In genomic region chr3:154794383-154794782, GRCh38 we compare ENCODE assay signal across 25 cellular contexts.
DNase-seq lines count a peak whose midpoint lies in the region; ATAC-seq lines count a peak whose summit lies in the region.
"Had no signal": no experiment of that assay in that cellular context is flagged by ENCODE, and none has a peak within 500 bp of the region (broad histone marks: within the 10 kb centered on the region; RNA-seq: fewer than 3 reads in every experiment).

No MANE protein-coding gene starts in this region.

- peak overlapping the region; percentile 66 for H3K27ac ChIP-seq in epithelial cell of prostate
- H3K27ac ChIP-seq: 22Rv1, HL-60, PC-9, SK-N-MC, transverse colon had no signal

- intact Hi-C loops in sciatic nerve (cut with DNase I) = no loop called here

- no peaks in the 10 kb centered on the region for H3K4me1 Mint-ChIP-seq in activated T-helper 17 cell treated with anti-CD3 and anti-CD28 coated beads, Interleukin-2, amount 50 U/mL, for 72 hours
- H3K4me1 Mint-ChIP-seq: IgD-negative memory B cell had no signal

- peak; percentile 17 to 55 for DNase-seq in NOMO-1 (lab: John Stamatoyannopoulos, UW; ENCODE audit: unreplicated experiment in 2 of 2)
- no peak for DNase-seq in NOMO-1 treated with dmso at 0.1 percent for 144 hours (lab: John Stamatoyannopoulos, UW; ENCODE audit: unreplicated experiment)
- peak; percentile 14 for DNase-seq in KBM-7
- DNase-seq in epithelial cell of prostate (ENCODE audit: low read depth, low spot score) = no peak
- DNase-seq in sciatic nerve (ENCODE audit: low spot score) = no peak
- no peak for DNase-seq in germinal center (ENCODE audit: low spot score)
- DNase-seq: activated CD8-positive, alpha-beta T cell treated with anti-CD3 and anti-CD28 coated beads, Interleukin-2, amount 10 ng/mL, durations not matched to agents 7 days and 5 days; activated naive CD4-positive, alpha-beta T cell treated with anti-CD3 and anti-CD28 coated beads for 36 hours; activated T-cell treated with anti-CD3 and anti-CD28 coated beads, Interleukin-2, amount 50 U/mL, for 24 hours; amygdala; BE2C; central memory CD4-positive, alpha-beta T cell; erythroblast; NCI-H69; nephron progenitor cell; PC-9; stimulated activated CD4-positive, alpha-beta T cell treated with anti-CD3 and anti-CD28 coated beads, Interleukin-2, amount 100 ng/mL, for 48 hours; transverse colon had no signal

- ATAC-seq in sciatic nerve = peak; percentile 74
- no peak for ATAC-seq in GM21360 (IDR thresholded peaks at IDR 0.05; ENCODE audit: unreplicated experiment)
- no peak for ATAC-seq in activated T-helper 17 cell treated with anti-CD3 and anti-CD28 coated beads, Interleukin-2, amount 50 U/mL, for 72 hours (replicated peaks)
- ATAC-seq: activated CD8-positive, alpha-beta T cell treated with anti-CD3 and anti-CD28 coated beads, Interleukin-2, amount 10 ng/mL, durations not matched to agents 7 days and 5 days had no signal

- no peaks in the 10 kb centered on the region for H3K27me3 Mint-ChIP-seq in activated T-helper 17 cell treated with anti-CD3 and anti-CD28 coated beads, Interleukin-2, amount 50 U/mL, for 72 hours
- H3K27me3 Mint-ChIP-seq: activated T-cell treated with anti-CD3 and anti-CD28 coated beads, Interleukin-2, amount 50 U/mL, for 24 hours; IgD-negative memory B cell; stimulated activated naive CD8-positive, alpha-beta T cell treated with anti-CD3 and anti-CD28 coated beads, Interleukin-15, Interleukin-2, amounts not matched to agents 100 ng/mL and 50 ng/mL, for 24 hours had no signal

- no peaks in the 10 kb centered on the region for H3K36me3 Mint-ChIP-seq in activated T-helper 17 cell treated with anti-CD3 and anti-CD28 coated beads, Interleukin-2, amount 50 U/mL, for 72 hours (ENCODE audit: low read depth)
- H3K36me3 Mint-ChIP-seq: IgD-negative memory B cell had no signal

- H3K27ac Mint-ChIP-seq in activated T-helper 17 cell treated with anti-CD3 and anti-CD28 coated beads, Interleukin-2, amount 50 U/mL, for 72 hours = no peak overlapping the region
- H3K27ac Mint-ChIP-seq: activated CD8-positive, alpha-beta T cell treated with anti-CD3 and anti-CD28 coated beads, Interleukin-2, amount 10 ng/mL, durations not matched to agents 7 days and 5 days; activated naive CD4-positive, alpha-beta T cell treated with anti-CD3 and anti-CD28 coated beads for 36 hours; activated T-cell treated with anti-CD3 and anti-CD28 coated beads, Interleukin-2, amount 50 U/mL, for 24 hours; IgD-negative memory B cell; nephron progenitor cell; stimulated activated naive CD8-positive, alpha-beta T cell treated with anti-CD3 and anti-CD28 coated beads, Interleukin-15, Interleukin-2, amounts not matched to agents 100 ng/mL and 50 ng/mL, for 24 hours had no signal

- H3K9me3 Mint-ChIP-seq in activated T-helper 17 cell treated with anti-CD3 and anti-CD28 coated beads, Interleukin-2, amount 50 U/mL, for 72 hours = no peaks in the 10 kb centered on the region
- H3K9me3 Mint-ChIP-seq: activated naive CD4-positive, alpha-beta T cell treated with anti-CD3 and anti-CD28 coated beads for 36 hours; activated T-cell treated with anti-CD3 and anti-CD28 coated beads, Interleukin-2, amount 50 U/mL, for 24 hours; nephron progenitor cell; stimulated activated naive CD8-positive, alpha-beta T cell treated with anti-CD3 and anti-CD28 coated beads, Interleukin-15, Interleukin-2, amounts not matched to agents 100 ng/mL and 50 ng/mL, for 24 hours had no signal

- in situ Hi-C loops in KBM-7 (cut with MboI; ENCODE audit: low pct_unique_long_range_greater_than_20kb, low sequenced_read_pairs) = no loop called here

- H3K4me3 Mint-ChIP-seq in activated T-helper 17 cell treated with anti-CD3 and anti-CD28 coated beads, Interleukin-2, amount 50 U/mL, for 72 hours = no peak overlapping the region
- H3K4me3 Mint-ChIP-seq: activated CD8-positive, alpha-beta T cell treated with anti-CD3 and anti-CD28 coated beads, Interleukin-2, amount 10 ng/mL, durations not matched to agents 7 days and 5 days; activated naive CD4-positive, alpha-beta T cell treated with anti-CD3 and anti-CD28 coated beads for 36 hours; activated T-cell treated with anti-CD3 and anti-CD28 coated beads, Interleukin-2, amount 50 U/mL, for 24 hours; IgD-negative memory B cell; nephron progenitor cell; stimulated activated naive CD8-positive, alpha-beta T cell treated with anti-CD3 and anti-CD28 coated beads, Interleukin-15, Interleukin-2, amounts not matched to agents 100 ng/mL and 50 ng/mL, for 24 hours had no signal

Comparison
In these comparisons a context has a peak if more than half of its experiments do, and no peak if none do; other contexts are left out.
1. DNase-seq: peak in NOMO-1 (2 of 2) and KBM-7 (single experiment); none in NOMO-1 treated with dmso at 0.1 percent for 144 hours (single experiment), epithelial cell of prostate (single experiment), sciatic nerve (single experiment) and germinal center (single experiment).